ENCODE assay signal across 2 cellular contexts in genomic region chr1:41901551-41901950, GRCh38.
TF ChIP-seq lines count a peak whose summit lies in the region.

No MANE protein-coding gene starts in this region.

TF ChIP-seq in IMR-90, 13 proteins besides CTCF, POLR2A, EP300 and RAD21:
- TF ChIP-seq BHLHE40 (IDR thresholded peaks at IDR 0.05; ENCODE audit: low read depth, low read length) (no peak), MXI1 (IDR thresholded peaks at IDR 0.05; ENCODE audit: borderline replicate concordance, low read depth, low read length) (no peak), RFX5 (IDR thresholded peaks at IDR 0.05; ENCODE audit: low read depth, low read length) (no peak), NFE2L2 (IDR thresholded peaks at IDR 0.05; ENCODE audit: low read depth, low read length) (no peak), SMC3 (IDR thresholded peaks at IDR 0.05; ENCODE audit: low read depth, low read length) (no peak), USF2 (IDR thresholded peaks at IDR 0.05; ENCODE audit: low read depth, low read length) (no peak), CEBPB (IDR thresholded peaks at IDR 0.05; ENCODE audit: low read depth, low read length) (no peak), FOS (IDR thresholded peaks at IDR 0.05; ENCODE audit: low read depth, low read length) (no peak), RCOR1 (IDR thresholded peaks at IDR 0.05; ENCODE audit: insufficient replicate concordance, low read length) (no peak), CHD1 (IDR thresholded peaks at IDR 0.05; ENCODE audit: low read depth, low read length) (no peak), MAZ (IDR thresholded peaks at IDR 0.05; ENCODE audit: borderline replicate concordance, low read depth, low read length) (no peak), MAFK (IDR thresholded peaks at IDR 0.05; ENCODE audit: low read depth, low read length) (no peak), ELK1 (IDR thresholded peaks at IDR 0.05; ENCODE audit: borderline replicate concordance, low read depth, low read length) (no peak)

TF ChIP-seq in K562, 482 proteins besides CTCF, POLR2A, EP300 and RAD21:
- no peak for TF ChIP-seq ZNF175 (CRISPR knock-in tag; IDR thresholded peaks at IDR 0.05; ENCODE audit: low read depth)
- 0 out of 4 replicates have a peak, but pooled peaks of 1 of the 2 experiments have one; percentile 20 for TF ChIP-seq FOXK2 (conservative IDR thresholded peaks at IDR 0.05 in 1 of 2, IDR thresholded peaks at IDR 0.05 in 1 of 2; ENCODE audit: low read depth in 2 of 2)
- TF ChIP-seq ZNF561 (CRISPR knock-in tag; conservative IDR thresholded peaks at IDR 0.05) = no peak
- no peak for TF ChIP-seq ZNF655 (CRISPR knock-in tag; IDR thresholded peaks at IDR 0.05)
